1 cellular context compared by ENCODE assay signal in genomic region chr2:37722971-37723370, GRCh38. TPM values are rescaled to one million over a fixed set of nuclear protein-coding genes. Genes with fewer than 3 reads are reported as not detected.
"Had no signal": no experiment of that assay in that cellular context is flagged by ENCODE, and none has a peak within 500 bp of the region (broad histone marks: within the 10 kb centered on the region; RNA-seq: fewer than 3 reads in every experiment).

No MANE protein-coding gene starts in this region.

RNA-seq across cellular contexts. Expression of gene CDC42EP3, which starts 51.5 kb away (rescaled TPM):
- total RNA-seq: HepG2 had no signal
